Comparison of ENCODE assay signal across 31 cellular contexts in the genomic region with DNA sequence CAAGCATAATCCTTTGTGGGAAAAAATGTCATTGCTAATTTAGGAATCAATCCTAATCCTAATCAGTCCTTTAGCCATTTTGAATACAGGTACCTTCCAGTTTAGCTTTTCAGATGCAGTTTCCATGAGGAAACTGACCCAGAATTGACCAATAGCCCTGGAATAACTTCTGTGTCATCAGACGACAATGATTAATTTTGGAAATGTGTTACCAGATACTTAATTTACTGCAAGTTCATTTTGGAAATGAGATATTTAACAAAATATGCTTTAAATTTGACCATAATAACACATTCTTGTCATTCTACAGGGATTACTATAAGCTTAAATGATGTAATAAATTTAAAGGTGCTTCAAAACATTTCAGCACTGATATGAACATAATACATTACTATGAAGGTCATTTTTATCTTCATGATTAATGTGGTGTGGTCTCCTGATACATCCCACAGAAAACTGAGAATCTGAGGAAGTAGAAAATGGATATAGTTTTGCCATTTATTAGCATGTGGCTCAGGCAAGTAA.
"Had no signal": no experiment of that assay in that cellular context is flagged by ENCODE, and none has a peak within 500 bp of the region (broad histone marks: within the 10 kb centered on the region; RNA-seq: fewer than 3 reads in every experiment).

No MANE protein-coding gene starts in this region.

- H3K27ac ChIP-seq: adrenal gland, ascending aorta, brain microvascular endothelial cell, heart right ventricle, left ventricle myocardium inferior, neutrophil, pancreas, prostate gland, right atrium auricular region, spleen, suprapubic skin, tibial artery, VCaP had no signal

- H3K27me3 ChIP-seq: adrenal gland, ascending aorta, brain microvascular endothelial cell, heart right ventricle, neutrophil, pancreas, right atrium auricular region, suprapubic skin, tibial artery had no signal

- DNase-seq: activated CD4-positive, alpha-beta T cell treated with anti-CD3 and anti-CD28 coated beads for 48 hours; activated CD4-positive, alpha-beta T cell treated with anti-CD3 and anti-CD28 coated beads, Interleukin-2, amount 50 U/mL, for 48 hours; activated CD8-positive, alpha-beta memory T cell treated with anti-CD3 and anti-CD28 coated beads for 24 hours; activated effector memory CD4-positive, alpha-beta T cell treated with anti-CD3 and anti-CD28 coated beads, Interleukin-2, amount 50 U/mL, for 16 hours; activated naive CD4-positive, alpha-beta T cell treated with anti-CD3 and anti-CD28 coated beads for 36 hours; activated naive CD8-positive, alpha-beta T cell treated with anti-CD3 and anti-CD28 coated beads for 36 hours; activated T-cell treated with anti-CD3 and anti-CD28 coated beads, Interleukin-2, amount 50 U/mL, for 1 hour; adrenal gland; brain microvascular endothelial cell; cortex of kidney; foreskin fibroblast; heart right ventricle; left ventricle myocardium inferior; naive B cell; nephron progenitor cell; pancreas; spleen; stimulated activated naive CD4-positive, alpha-beta T cell; T-helper 9 cell; tibial artery had no signal

- FAIRE-seq: endothelial cell of umbilical vein, pancreas, TTC549 had no signal

- H3K4me3 ChIP-seq: adrenal gland, ascending aorta, heart right ventricle, left ventricle myocardium inferior, lung, pancreas, prostate gland, right atrium auricular region, spleen, suprapubic skin, tibial artery had no signal

- H3K36me3 Mint-ChIP-seq: activated naive CD8-positive, alpha-beta T cell treated with anti-CD3 and anti-CD28 coated beads for 36 hours; naive B cell had no signal

- H3K9me3 Mint-ChIP-seq: activated naive CD4-positive, alpha-beta T cell treated with anti-CD3 and anti-CD28 coated beads for 36 hours; activated naive CD8-positive, alpha-beta T cell treated with anti-CD3 and anti-CD28 coated beads for 36 hours; activated T-helper 1 cell treated with anti-CD3 and anti-CD28 coated beads, Interleukin-12 subunit alpha, Interleukin-12 subunit beta, Interleukin-2, Interleukin-4 antibody, amounts not matched to agents 30 ng/mL and 10 ng/mL and 1 ng/mL, durations not matched to agents 14 hours and 24 hours and 36 hours; naive B cell; nephron progenitor cell; T-helper 1 cell treated with Interleukin-12 subunit alpha and Interleukin-12 subunit beta and Interleukin-4 antibody, amounts not matched to agents 30 μg/mL and 1 μg/mL, for 36 hours had no signal

- ATAC-seq: heart right ventricle, pancreas had no signal

- H3K27ac Mint-ChIP-seq: activated naive CD4-positive, alpha-beta T cell treated with anti-CD3 and anti-CD28 coated beads for 36 hours; activated naive CD8-positive, alpha-beta T cell treated with anti-CD3 and anti-CD28 coated beads for 36 hours; activated T-helper 1 cell treated with anti-CD3 and anti-CD28 coated beads, Interleukin-12 subunit alpha, Interleukin-12 subunit beta, Interleukin-2, Interleukin-4 antibody, amounts not matched to agents 30 ng/mL and 10 ng/mL and 1 ng/mL, durations not matched to agents 14 hours and 24 hours and 36 hours; naive B cell; nephron progenitor cell; T-helper 1 cell treated with Interleukin-12 subunit alpha and Interleukin-12 subunit beta and Interleukin-4 antibody, amounts not matched to agents 30 μg/mL and 1 μg/mL, for 36 hours had no signal

- H3K9me3 ChIP-seq: adrenal gland, ascending aorta, heart right ventricle, left ventricle myocardium inferior, neutrophil, pancreas, prostate gland, right atrium auricular region, spleen, suprapubic skin, tibial artery had no signal

- H3K4me1 ChIP-seq: prostate gland, right atrium auricular region had no signal

- H3K36me3 ChIP-seq: adrenal gland, ascending aorta, brain microvascular endothelial cell, heart right ventricle, left ventricle myocardium inferior, neutrophil, pancreas, prostate gland, right atrium auricular region, spleen, suprapubic skin, tibial artery had no signal

- H3K4me3 Mint-ChIP-seq: activated naive CD4-positive, alpha-beta T cell treated with anti-CD3 and anti-CD28 coated beads for 36 hours; activated naive CD8-positive, alpha-beta T cell treated with anti-CD3 and anti-CD28 coated beads for 36 hours; activated T-helper 1 cell treated with anti-CD3 and anti-CD28 coated beads, Interleukin-12 subunit alpha, Interleukin-12 subunit beta, Interleukin-2, Interleukin-4 antibody, amounts not matched to agents 30 ng/mL and 10 ng/mL and 1 ng/mL, durations not matched to agents 14 hours and 24 hours and 36 hours; naive B cell; nephron progenitor cell; T-helper 1 cell treated with Interleukin-12 subunit alpha and Interleukin-12 subunit beta and Interleukin-4 antibody, amounts not matched to agents 30 μg/mL and 1 μg/mL, for 36 hours had no signal

- H3K4me1 Mint-ChIP-seq: activated naive CD8-positive, alpha-beta T cell treated with anti-CD3 and anti-CD28 coated beads for 36 hours; naive B cell had no signal
